Comparison of ENCODE assay signal across 1 cellular context in the genomic region with DNA sequence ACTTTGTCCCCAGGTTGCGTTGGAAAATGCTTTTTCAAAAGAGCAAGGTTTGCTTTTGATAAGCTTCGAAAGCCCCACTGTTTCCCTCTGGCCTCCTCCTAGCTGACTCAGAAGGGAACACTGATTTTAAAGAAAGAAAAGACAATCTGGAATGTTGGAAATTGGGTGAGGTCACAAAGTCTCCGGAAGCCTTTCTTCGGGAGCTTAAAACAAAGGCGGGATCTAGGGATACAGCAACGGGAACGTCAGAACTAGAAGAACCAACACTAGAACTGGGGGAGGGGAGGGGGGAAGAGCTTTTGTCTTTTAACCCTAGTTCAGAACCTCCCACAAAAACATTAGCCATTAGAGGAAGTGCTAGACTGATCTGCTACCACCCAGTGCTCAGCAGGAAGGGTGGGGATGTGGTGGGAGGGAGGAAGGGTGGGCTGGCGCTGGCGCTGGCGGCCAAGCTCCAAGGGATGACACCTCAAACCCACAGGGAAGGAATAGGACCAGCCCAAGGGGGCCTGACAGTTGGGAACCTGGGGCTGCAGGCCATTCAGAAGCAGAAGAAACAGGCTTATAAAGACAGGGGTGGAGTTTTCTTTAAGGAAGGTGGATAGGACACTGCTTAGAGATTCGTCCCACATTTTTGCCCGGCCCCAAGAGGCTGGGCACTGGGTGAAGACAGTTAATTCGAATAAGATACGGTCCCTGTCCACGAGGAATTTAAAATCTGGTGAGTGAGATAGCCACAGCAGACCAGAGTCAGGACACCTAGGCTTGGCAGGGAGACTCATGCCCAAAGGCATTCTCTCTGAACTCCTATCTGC.
TF ChIP-seq lines count a peak whose summit lies in the region.

No MANE protein-coding gene starts in this region.

TF ChIP-seq in K562, 482 proteins besides CTCF, POLR2A, EP300 and RAD21:
- TF ChIP-seq NFRKB (IDR thresholded peaks at IDR 0.05; ENCODE audit: low read depth), result 0 out of 2 replicates have a peak, but pooled peaks have one; percentile 5
- TF ChIP-seq NCOR1 (IDR thresholded peaks at IDR 0.05), result 0 out of 2 replicates have a peak, but pooled peaks have one; percentile 4
- peak; percentile 77; the same call in 1 of the 2 replicates for TF ChIP-seq ZBTB26 (CRISPR knock-in tag; IDR thresholded peaks at IDR 0.05)
- TF ChIP-seq ZNF224 (CRISPR knock-in tag; IDR thresholded peaks at IDR 0.05), result no peak
- TF ChIP-seq NFXL1 (CRISPR knock-in tag; IDR thresholded peaks at IDR 0.05), result peak; percentile 68; the same call in 1 of the 2 replicates
- TF ChIP-seq, protein P1, sequence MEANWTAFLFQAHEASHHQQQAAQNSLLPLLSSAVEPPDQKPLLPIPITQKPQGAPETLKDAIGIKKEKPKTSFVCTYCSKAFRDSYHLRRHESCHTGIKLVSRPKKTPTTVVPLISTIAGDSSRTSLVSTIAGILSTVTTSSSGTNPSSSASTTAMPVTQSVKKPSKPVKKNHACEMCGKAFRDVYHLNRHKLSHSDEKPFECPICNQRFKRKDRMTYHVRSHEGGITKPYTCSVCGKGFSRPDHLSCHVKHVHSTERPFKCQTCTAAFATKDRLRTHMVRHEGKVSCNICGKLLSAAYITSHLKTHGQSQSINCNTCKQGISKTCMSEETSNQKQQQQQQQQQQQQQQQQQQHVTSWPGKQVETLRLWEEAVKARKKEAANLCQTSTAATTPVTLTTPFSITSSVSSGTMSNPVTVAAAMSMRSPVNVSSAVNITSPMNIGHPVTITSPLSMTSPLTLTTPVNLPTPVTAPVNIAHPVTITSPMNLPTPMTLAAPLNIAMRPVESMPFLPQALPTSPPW (CRISPR knock-in tag; IDR thresholded peaks at IDR 0.05), result peak; percentile 75
- TF ChIP-seq KDM1A (IDR thresholded peaks at IDR 0.05), result peak; percentile 81 to 83
- TF ChIP-seq SRF (CRISPR knock-in tag; IDR thresholded peaks at IDR 0.05), result peak; percentile 18 to 52; a peak in 2 of 4 replicates
- TF ChIP-seq, protein P2, sequence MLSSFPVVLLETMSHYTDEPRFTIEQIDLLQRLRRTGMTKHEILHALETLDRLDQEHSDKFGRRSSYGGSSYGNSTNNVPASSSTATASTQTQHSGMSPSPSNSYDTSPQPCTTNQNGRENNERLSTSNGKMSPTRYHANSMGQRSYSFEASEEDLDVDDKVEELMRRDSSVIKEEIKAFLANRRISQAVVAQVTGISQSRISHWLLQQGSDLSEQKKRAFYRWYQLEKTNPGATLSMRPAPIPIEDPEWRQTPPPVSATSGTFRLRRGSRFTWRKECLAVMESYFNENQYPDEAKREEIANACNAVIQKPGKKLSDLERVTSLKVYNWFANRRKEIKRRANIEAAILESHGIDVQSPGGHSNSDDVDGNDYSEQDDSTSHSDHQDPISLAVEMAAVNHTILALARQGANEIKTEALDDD (IDR thresholded peaks at IDR 0.05), result peak; percentile 57; the same call in 1 of the 2 replicates
- TF ChIP-seq MYC (IDR thresholded peaks at IDR 0.05; ENCODE audit: low read depth, low read length), result no peak
- TF ChIP-seq MYC (CRISPR knock-in tag; IDR thresholded peaks at IDR 0.05; ENCODE audit: borderline replicate concordance, low read depth), result no peak
- TF ChIP-seq KDM5B (IDR thresholded peaks at IDR 0.05; ENCODE audit: insufficient replicate concordance, low read depth, low read length), result peak; percentile 21
- peak; percentile 16; the same call in 1 of the 2 replicates for TF ChIP-seq MYNN (IDR thresholded peaks at IDR 0.05)
- TF ChIP-seq MYNN (CRISPR knock-in tag; IDR thresholded peaks at IDR 0.05), result no peak
- TF ChIP-seq, protein P3, sequence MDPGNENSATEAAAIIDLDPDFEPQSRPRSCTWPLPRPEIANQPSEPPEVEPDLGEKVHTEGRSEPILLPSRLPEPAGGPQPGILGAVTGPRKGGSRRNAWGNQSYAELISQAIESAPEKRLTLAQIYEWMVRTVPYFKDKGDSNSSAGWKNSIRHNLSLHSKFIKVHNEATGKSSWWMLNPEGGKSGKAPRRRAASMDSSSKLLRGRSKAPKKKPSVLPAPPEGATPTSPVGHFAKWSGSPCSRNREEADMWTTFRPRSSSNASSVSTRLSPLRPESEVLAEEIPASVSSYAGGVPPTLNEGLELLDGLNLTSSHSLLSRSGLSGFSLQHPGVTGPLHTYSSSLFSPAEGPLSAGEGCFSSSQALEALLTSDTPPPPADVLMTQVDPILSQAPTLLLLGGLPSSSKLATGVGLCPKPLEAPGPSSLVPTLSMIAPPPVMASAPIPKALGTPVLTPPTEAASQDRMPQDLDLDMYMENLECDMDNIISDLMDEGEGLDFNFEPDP (CRISPR knock-in tag; IDR thresholded peaks at IDR 0.05), result 0 out of 2 replicates have a peak, but pooled peaks have one; percentile 50
- peak; percentile 59 for TF ChIP-seq SOX6 (IDR thresholded peaks at IDR 0.05)
- 0 out of 4 replicates have a peak, but pooled peaks have one; percentile 14 to 29 for TF ChIP-seq SIN3A (IDR thresholded peaks at IDR 0.05; ENCODE audit: borderline replicate concordance in 2 of 2, control insufficient read depth in 1 of 2, low read depth in 2 of 2, low read length in 2 of 2)
- peak; percentile 41; the same call in 1 of the 2 replicates for TF ChIP-seq CBFA2T3 (IDR thresholded peaks at IDR 0.05)
- peak; percentile 67 for TF ChIP-seq POLR2H (tag; IDR thresholded peaks at IDR 0.05; ENCODE audit: low read depth)
- no peak for TF ChIP-seq HMG20A (CRISPR knock-in tag; conservative IDR thresholded peaks at IDR 0.05)
- no peak for TF ChIP-seq RAD51 (IDR thresholded peaks at IDR 0.05; ENCODE audit: borderline replicate concordance, low read depth)
- peak in 1 of 2 experiments; percentile 46; a peak in 2 of 4 replicates for TF ChIP-seq HDAC1 (IDR thresholded peaks at IDR 0.05)
- TF ChIP-seq ZNF449 (CRISPR knock-in tag; IDR thresholded peaks at IDR 0.05), result no peak
- TF ChIP-seq ZSCAN32 (CRISPR knock-in tag; IDR thresholded peaks at IDR 0.05), result peak; percentile 57; the same call in 1 of the 2 replicates
- peak; percentile 63 to 73 for TF ChIP-seq MAZ (CRISPR knock-in tag; conservative IDR thresholded peaks at IDR 0.05 in 1 of 2, IDR thresholded peaks at IDR 0.05 in 1 of 2)
- peak; percentile 42; the same call in 1 of the 2 replicates for TF ChIP-seq SUPT5H (IDR thresholded peaks at IDR 0.05)
- TF ChIP-seq RCOR1 (IDR thresholded peaks at IDR 0.05; ENCODE audit: borderline replicate concordance in 1 of 2, low read depth in 2 of 2, low read length in 2 of 2), result peak; percentile 35 to 58; a peak in 1 of 4 replicates
- 0 out of 2 replicates have a peak, but pooled peaks have one; percentile 3 for TF ChIP-seq ZNF41 (CRISPR knock-in tag; conservative IDR thresholded peaks at IDR 0.05)
- TF ChIP-seq THRB (CRISPR knock-in tag; conservative IDR thresholded peaks at IDR 0.05), result peak; percentile 90; the same call in 1 of the 2 replicates
- TF ChIP-seq CXXC5 (CRISPR knock-in tag; IDR thresholded peaks at IDR 0.05), result peak; percentile 49; the same call in 1 of the 2 replicates
- no peak for TF ChIP-seq PHF20 (IDR thresholded peaks at IDR 0.05; ENCODE audit: partially characterized antibody)
- TF ChIP-seq SPI1 (IDR thresholded peaks at IDR 0.05; ENCODE audit: borderline replicate concordance, low read depth, low read length), result peak; percentile 95
- TF ChIP-seq ATF4 (CRISPR knock-in tag; IDR thresholded peaks at IDR 0.05), result peak; percentile 71; the same call in 1 of the 2 replicates
- 0 out of 2 replicates have a peak, but pooled peaks have one; percentile 15 for TF ChIP-seq ZNF444 (CRISPR knock-in tag; IDR thresholded peaks at IDR 0.05)
- TF ChIP-seq, protein P4, sequence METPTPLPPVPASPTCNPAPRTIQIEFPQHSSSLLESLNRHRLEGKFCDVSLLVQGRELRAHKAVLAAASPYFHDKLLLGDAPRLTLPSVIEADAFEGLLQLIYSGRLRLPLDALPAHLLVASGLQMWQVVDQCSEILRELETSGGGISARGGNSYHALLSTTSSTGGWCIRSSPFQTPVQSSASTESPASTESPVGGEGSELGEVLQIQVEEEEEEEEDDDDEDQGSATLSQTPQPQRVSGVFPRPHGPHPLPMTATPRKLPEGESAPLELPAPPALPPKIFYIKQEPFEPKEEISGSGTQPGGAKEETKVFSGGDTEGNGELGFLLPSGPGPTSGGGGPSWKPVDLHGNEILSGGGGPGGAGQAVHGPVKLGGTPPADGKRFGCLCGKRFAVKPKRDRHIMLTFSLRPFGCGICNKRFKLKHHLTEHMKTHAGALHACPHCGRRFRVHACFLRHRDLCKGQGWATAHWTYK (CRISPR knock-in tag; IDR thresholded peaks at IDR 0.05), result peak; percentile 68; the same call in 1 of the 2 replicates
- TF ChIP-seq SIRT6 (IDR thresholded peaks at IDR 0.05; ENCODE audit: low read depth, low read length), result peak; percentile 29
- TF ChIP-seq TEAD4 (IDR thresholded peaks at IDR 0.05; ENCODE audit: low read length), result 0 out of 2 replicates have a peak, but pooled peaks have one; percentile 17
- TF ChIP-seq TEAD4 (CRISPR knock-in tag; IDR thresholded peaks at IDR 0.05; ENCODE audit: borderline replicate concordance), result no peak
- TF ChIP-seq ERF (CRISPR knock-in tag; IDR thresholded peaks at IDR 0.05), result peak; percentile 70; the same call in 1 of the 2 replicates
- 0 out of 2 replicates have a peak, but pooled peaks have one; percentile 17 for TF ChIP-seq PML (IDR thresholded peaks at IDR 0.05; ENCODE audit: low read length)
- peak; percentile 83; the same call in 1 of the 2 replicates for TF ChIP-seq HBP1 (CRISPR knock-in tag; IDR thresholded peaks at IDR 0.05)
- TF ChIP-seq FOSL1 (tag; conservative IDR thresholded peaks at IDR 0.05), result peak; percentile 33; the same call in 1 of the 2 replicates
- peak in 1 of 2 experiments; percentile 29; a peak in 1 of 4 replicates for TF ChIP-seq NRF1 (conservative IDR thresholded peaks at IDR 0.05 in 1 of 2, IDR thresholded peaks at IDR 0.05 in 1 of 2)
- no peak for TF ChIP-seq ZFP36 (IDR thresholded peaks at IDR 0.05; ENCODE audit: low read depth, low read length, partially characterized antibody)
- TF ChIP-seq RBM22 (IDR thresholded peaks at IDR 0.05; ENCODE audit: low read depth, low read length, poor library complexity, severe bottlenecking), result peak; percentile 22
- peak; percentile 56; the same call in 1 of the 2 replicates for TF ChIP-seq PHB (CRISPR knock-in tag; IDR thresholded peaks at IDR 0.05)
- TF ChIP-seq SMAD1 (IDR thresholded peaks at IDR 0.05; ENCODE audit: low read depth, low read length, partially characterized antibody), result peak; percentile 21
- peak; percentile 67 for TF ChIP-seq POLR2G (IDR thresholded peaks at IDR 0.05; ENCODE audit: low read depth, low read length)
- no peak for TF ChIP-seq HSF4 (CRISPR knock-in tag; IDR thresholded peaks at IDR 0.05; ENCODE audit: borderline replicate concordance)
- TF ChIP-seq SMARCA4 (IDR thresholded peaks at IDR 0.05), result 0 out of 2 replicates have a peak, but pooled peaks have one; percentile 11
- TF ChIP-seq ZZZ3 (IDR thresholded peaks at IDR 0.05), result no peak
- TF ChIP-seq HNRNPL (IDR thresholded peaks at IDR 0.05; ENCODE audit: low read depth, low read length), result no peak
- TF ChIP-seq ZBTB17 (CRISPR knock-in tag; IDR thresholded peaks at IDR 0.05), result peak; percentile 53; the same call in 1 of the 2 replicates
